ENCODE assay signal across 16 cellular contexts in the genomic region with DNA sequence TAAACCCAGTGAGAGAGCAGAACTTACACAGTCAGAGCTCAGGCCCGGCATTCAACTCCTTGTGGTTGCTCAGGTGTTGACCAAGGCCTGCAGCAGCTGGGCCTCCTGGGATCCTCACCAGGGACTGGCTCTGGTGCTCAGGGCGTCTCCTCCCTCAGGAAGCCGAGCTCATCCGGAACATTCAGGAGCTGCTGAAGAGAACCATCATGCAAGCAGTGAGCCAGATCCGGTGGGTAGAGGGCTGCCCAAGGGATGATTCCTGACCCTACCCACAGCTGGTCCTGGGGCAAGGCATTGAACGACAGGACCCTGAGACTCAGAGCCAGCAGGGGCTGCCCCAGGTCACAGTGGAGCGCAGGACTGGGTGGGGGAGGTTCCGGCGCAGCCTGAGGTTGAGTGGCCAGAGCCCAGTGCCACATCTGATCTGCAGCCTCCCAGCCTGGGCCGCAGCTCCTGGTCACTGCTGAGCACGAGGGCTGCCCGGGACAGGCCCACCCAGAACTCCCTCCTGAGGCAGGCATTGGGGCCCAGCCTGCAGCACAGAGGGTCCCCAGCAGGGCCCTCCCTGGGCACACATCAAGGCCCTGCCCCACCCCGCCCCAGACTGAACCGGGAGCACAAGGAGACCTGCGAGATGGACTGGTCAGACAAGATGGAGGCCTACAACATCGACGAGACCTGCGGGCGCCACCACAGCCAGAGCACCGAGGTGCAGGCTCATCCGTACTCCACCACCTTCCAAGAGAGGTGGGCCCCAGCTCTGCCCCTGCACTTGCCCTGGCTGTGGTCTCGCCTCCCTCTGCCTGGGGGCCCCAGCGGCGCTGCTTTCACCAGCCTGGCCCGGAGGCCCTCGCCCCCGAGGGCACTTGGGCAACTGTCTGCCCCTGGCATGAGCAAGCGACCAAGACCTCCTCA. TPM values are rescaled to one million over a fixed set of nuclear protein-coding genes. Genes with fewer than 3 reads are reported as not detected.
DNase-seq lines count a peak whose midpoint lies in the region; ATAC-seq, FAIRE-seq and TF ChIP-seq lines count a peak whose summit lies in the region.
"Had no signal": no experiment of that assay in that cellular context is flagged by ENCODE, and none has a peak within 500 bp of the region (broad histone marks: within the 10 kb centered on the region; RNA-seq: fewer than 3 reads in every experiment).

No MANE protein-coding gene starts in this region.

- no peak overlapping the region; the same call in 1 of the 2 replicates for H2AFZ ChIP-seq in GM12878 (ENCODE audit: control insufficient read depth, low read depth, low read length)

- FAIRE-seq in GM12878 (lab: Jason Lieb, UNC) (no peak), urothelium cell line (lab: Jason Lieb, UNC) (peak; percentile 23)
- FAIRE-seq: A204.1, GM12891 had no signal

- H3K9me3 ChIP-seq in left ventricle myocardium inferior (replicated peaks) = no peaks in the 10 kb centered on the region
- H3K9me3 ChIP-seq in GM12878 (replicated peaks; ENCODE audit: control insufficient read depth, insufficient read depth, low read length) = no peaks in the 10 kb centered on the region
- H3K9me3 ChIP-seq in CD4-positive, alpha-beta T cell (ENCODE audit: control insufficient read depth, low read length) = no peaks in the 10 kb centered on the region
- H3K9me3 ChIP-seq: breast epithelium, prostate gland had no signal

- 0 out of 2 replicates have a peak overlapping the region, but pooled peaks have one; percentile 25 for H3K4me2 ChIP-seq in GM12878 (ENCODE audit: control insufficient read depth, insufficient read depth)

- RAD21 ChIA-PET in GM12878 (lab: Charles Lee; ENCODE audit: unreplicated experiment) = interaction anchor here (0.7 to 1.8 kb wide), 3 partner anchors 83 to 242 kb away, joined by 3 to 15 read pairs (median 3); no protein-coding TSS in a partner anchor

- WGBS in GM12878 (ENCODE audit: insufficient coverage, insufficient replicate concordance, low lambda C conversion rate, missing lambda C conversion rate) = 44% methylated on average over 24 of the region's 28 CpGs

- no peaks in the 10 kb centered on the region for H3K36me3 Mint-ChIP-seq in CD4-positive, alpha-beta T cell (ENCODE audit: low read depth)
- H3K36me3 Mint-ChIP-seq: activated naive CD8-positive, alpha-beta T cell; CD4-positive, CD25-positive, alpha-beta regulatory T cell had no signal

- no peaks in the 10 kb centered on the region for H3K9me3 Mint-ChIP-seq in CD4-positive, alpha-beta T cell
- H3K9me3 Mint-ChIP-seq: T-helper 1 cell treated with Interleukin-12 subunit alpha and Interleukin-12 subunit beta and Interleukin-4 antibody, amounts not matched to agents 30 μg/mL and 1 μg/mL, for 36 hours had no signal

- TF ChIP-seq RAD21 in GM12878 (IDR thresholded peaks at IDR 0.05; ENCODE audit: insufficient read depth, low read depth, low read length) = no peak

- peak; percentile 7 for DNase-seq in left ventricle myocardium inferior
- no peak for DNase-seq in cardiac septum (ENCODE audit: low spot score)
- DNase-seq in GM12878 (ENCODE audit: low read depth, low spot score) = no peak
- no peak for DNase-seq in urothelium cell line (ENCODE audit: low spot score)
- DNase-seq in CD4-positive, alpha-beta T cell = no peak

- CTCF ChIA-PET in GM12878 (lab: Yijun Ruan, JAX) = interaction anchor here (0.7 to 4.7 kb wide), 6 partner anchors 67 to 247 kb away, joined by 3 to 53 read pairs (median 3); no protein-coding TSS in a partner anchor
- CTCF ChIA-PET in CD4-positive, alpha-beta T cell (lab: Charles Lee) = no interaction called here

- no peaks in the 10 kb centered on the region for H3K4me1 ChIP-seq in left ventricle myocardium inferior
- H3K4me1 ChIP-seq in GM12878 (ENCODE audit: control insufficient read depth, insufficient read depth, low read length) = no peaks in the 10 kb centered on the region
- H3K4me1 ChIP-seq: breast epithelium, prostate gland had no signal

- TF ChIP-seq POLR2A in GM12878 (IDR thresholded peaks at IDR 0.05; ENCODE audit: low read depth, low read length) = no peak

- TF ChIP-seq CTCF in left ventricle myocardium inferior (IDR thresholded peaks at IDR 0.05; ENCODE audit: borderline replicate concordance) (no peak), GM12878 (IDR thresholded peaks at IDR 0.05 in 2 of 3, conservative IDR thresholded peaks at IDR 0.05 in 1 of 3; ENCODE audit: control insufficient read depth in 2 of 3, extremely low read depth in 1 of 3, insufficient read depth in 1 of 3, low read depth in 3 of 3, low read length in 3 of 3) (no peak)
- no peak for TF ChIP-seq CTCF in CD4-positive, alpha-beta T cell (IDR thresholded peaks at IDR 0.05)

- no peak overlapping the region for H3K9ac ChIP-seq in GM12878 (ENCODE audit: control insufficient read depth, insufficient read depth, low read length)

- H3K4me3 Mint-ChIP-seq in CD4-positive, alpha-beta T cell = no peak overlapping the region
- H3K4me3 Mint-ChIP-seq: activated naive CD8-positive, alpha-beta T cell; CD4-positive, CD25-positive, alpha-beta regulatory T cell; T-helper 1 cell treated with Interleukin-12 subunit alpha and Interleukin-12 subunit beta and Interleukin-4 antibody, amounts not matched to agents 30 μg/mL and 1 μg/mL, for 36 hours had no signal

- peaks cover 20% of the 10 kb centered on the region for H3K27me3 Mint-ChIP-seq in CD4-positive, alpha-beta T cell
- H3K27me3 Mint-ChIP-seq: CD4-positive, CD25-positive, alpha-beta regulatory T cell had no signal

- H3K4me1 Mint-ChIP-seq in CD4-positive, alpha-beta T cell (ENCODE audit: low read depth) = no peaks in the 10 kb centered on the region

- SMC1A ChIA-PET in GM12878 (lab: Charles Lee; ENCODE audit: uncharacterized antibody, unreplicated experiment) = interaction anchor here (0.7 to 1.4 kb wide), 3 partner anchors 62 to 83 kb away, joined by 3 to 4 read pairs (median 3); no protein-coding TSS in a partner anchor

- H3K4me3 ChIP-seq in left ventricle myocardium inferior (no peak overlapping the region), GM12878 (no peak overlapping the region)
- H3K4me3 ChIP-seq: breast epithelium had no signal

- H3K79me2 ChIP-seq in GM12878 (ENCODE audit: control insufficient read depth, insufficient read depth, low read length) = no peaks in the 10 kb centered on the region

- no peak overlapping the region for H3K27ac Mint-ChIP-seq in CD4-positive, alpha-beta T cell
- H3K27ac Mint-ChIP-seq: activated naive CD8-positive, alpha-beta T cell; CD4-positive, CD25-positive, alpha-beta regulatory T cell; T-helper 1 cell treated with Interleukin-12 subunit alpha and Interleukin-12 subunit beta and Interleukin-4 antibody, amounts not matched to agents 30 μg/mL and 1 μg/mL, for 36 hours had no signal

- intact Hi-C loops in left ventricle myocardium inferior (cut with micrococcal nuclease) = no loop called here
- intact Hi-C loops in cardiac septum (cut with DNase I) = no loop called here
- intact Hi-C loops in GM12878 (cut with micrococcal nuclease; ENCODE audit: unreplicated experiment) = loop anchor here (2.0 kb wide), 1 partner anchor 83 kb away; no protein-coding TSS in a partner anchor
- intact Hi-C loops in CD4-positive, alpha-beta T cell (cut with DNase I, micrococcal nuclease) = loop anchor here in 1 of 2 experiments (5.0 kb wide), 1 partner anchor 244 kb away; no protein-coding TSS in a partner anchor

- TF ChIP-seq EP300 in GM12878 (IDR thresholded peaks at IDR 0.05; ENCODE audit: borderline replicate concordance in 1 of 2, control insufficient read depth in 1 of 2, low read depth in 2 of 2, low read length in 2 of 2) = no peak

- no peaks in the 10 kb centered on the region for H4K20me1 ChIP-seq in GM12878 (ENCODE audit: control insufficient read depth, insufficient read depth)

- in situ Hi-C loops in GM12878 (cut with MboI) = no loop called here

- H3K36me3 ChIP-seq in left ventricle myocardium inferior (no peaks in the 10 kb centered on the region), GM12878 (ENCODE audit: control insufficient read depth in 2 of 2, insufficient read depth in 2 of 2, low read length in 1 of 2) (no peaks in the 10 kb centered on the region)
- H3K36me3 ChIP-seq: breast epithelium, prostate gland had no signal

- ATAC-seq in HG03196 (IDR thresholded peaks at IDR 0.05; ENCODE audit: unreplicated experiment) (peak; percentile 16), GM12878 (peak; percentile 35), GM19023 (IDR thresholded peaks at IDR 0.05; ENCODE audit: unreplicated experiment) (no peak), HG02588 (IDR thresholded peaks at IDR 0.05; ENCODE audit: unreplicated experiment) (no peak)
- no peak for ATAC-seq in CD4-positive, alpha-beta T cell (ENCODE audit: poor library complexity)

- POLR2A ChIA-PET in GM12878 (lab: Charles Lee) = interaction anchor here (1.0 kb wide), 1 partner anchor 189 kb away, joined by 3 read pairs; no protein-coding TSS in a partner anchor
- POLR2A ChIA-PET in CD4-positive, alpha-beta T cell (lab: Charles Lee) = no interaction called here

- H3K27ac ChIP-seq in left ventricle myocardium inferior (replicated peaks) = no peak overlapping the region
- H3K27ac ChIP-seq in GM12878 (ENCODE audit: control insufficient read depth, insufficient read depth) = no peak overlapping the region
- H3K27ac ChIP-seq in CD4-positive, alpha-beta T cell (ENCODE audit: low read depth, low read length) = no peak overlapping the region
- H3K27ac ChIP-seq: breast epithelium, prostate gland had no signal

- no TSS peak for BruUV-seq in GM12878 (replicated peaks; lab: Mats Ljungman, UMichigan)

- H3K27me3 ChIP-seq in left ventricle myocardium inferior (ENCODE audit: low read depth) (peaks cover 86% of the 10 kb centered on the region), GM12878 (replicated peaks in 1 of 2; ENCODE audit: control insufficient read depth in 2 of 2, insufficient read depth in 2 of 2, low read length in 1 of 2) (no peaks in the 10 kb centered on the region)
- peaks cover 4% of the 10 kb centered on the region for H3K27me3 ChIP-seq in CD4-positive, alpha-beta T cell (ENCODE audit: control insufficient read depth, insufficient read depth, low read length)

RNA-seq across cellular contexts. Expression of a gene that starts 2.4 kb away (rescaled TPM):
- total RNA-seq in left ventricle myocardium inferior (not detected), cardiac septum (0.32 TPM), GM12878 (2014; rRNA removed) (0.06 TPM in 1 of 2 replicates, not detected in the other), GM12878 (2014; rRNA removed; fragmentation: Illumina TruSeq; extraction: Trizol) (not detected in 2 replicates), GM12878 (2021) (0.13 TPM in 1 of 2 replicates, not detected in the other)
- total RNA-seq in GM12878 (2013; cell fraction: nucleolus; rRNA removed) = 0.17 and 0.22 TPM in 2 replicates
- polyA plus RNA-seq in GM12878 (2011; ENCODE audit: low read depth) = not detected
- polyA plus RNA-seq in GM12878 (2011; rRNA removed) (0.81 and 2.7 TPM in 2 replicates), GM12878 (2014; fragmentation: Illumina TruSeq; extraction: Trizol) (not detected in 2 replicates), GM12878 (2014; fragmentation: Nextera tagmentation; extraction: Ambion mirVana) (under 1 TPM in 1 of 2 experiments, not detected in 1; 0.09 TPM), GM12878 (2014; rRNA removed) (0.15 TPM in 1 of 2 replicates, not detected in the other), GM12878 (2016; fragmentation: Nextera tagmentation; extraction: Ambion mirVana) (under 1 TPM; 0.48 to 0.63 TPM)
- polyA plus RNA-seq in GM12878 (2011; cell fraction: cytosol; rRNA removed) = 4.3 and 5.5 TPM in 2 replicates
- polyA plus RNA-seq in GM12878 (2011; cell fraction: nucleus; rRNA removed) = 5.2 and 6.0 TPM in 2 replicates
- polyA plus RNA-seq in GM12878 (2012) = 0.16 and 0.22 TPM in 2 replicates
- polyA minus RNA-seq in GM12878 (2011; rRNA and poly(A)+ RNA removed) = 2.5 and 3.0 TPM in 2 replicates
- polyA minus RNA-seq in GM12878 (2011; cell fraction: cytosol; rRNA and poly(A)+ RNA removed) = 2.3 and 3.3 TPM in 2 replicates
- 1.3 and 1.8 TPM in 2 replicates for polyA minus RNA-seq in GM12878 (2011; cell fraction: nucleus; rRNA and poly(A)+ RNA removed)
- total RNA-seq in CD4-positive, alpha-beta T cell = not detected
- total RNA-seq: breast epithelium; CD4-positive, CD25-positive, alpha-beta regulatory T cell; liver had no signal
- polyA plus RNA-seq: CD4-positive, CD25-positive, alpha-beta regulatory T cell; liver had no signal

Comparison
In these comparisons a context has a peak if more than half of its experiments do, and no peak if none do; other contexts are left out.
1. ATAC-seq: peak in HG03196 (single experiment) and GM12878 (single experiment); none in CD4-positive, alpha-beta T cell (single experiment), GM19023 (single experiment) and HG02588 (single experiment).